ENCODE assay signal across 19 cellular contexts in genomic region chr2:2569306-2569705, GRCh38.
A peak's percentile ranks its signal among the peaks of the same experiment; 100 is the strongest.
DNase-seq lines count a peak whose midpoint lies in the region; ATAC-seq and TF ChIP-seq lines count a peak whose summit lies in the region.
"Had no signal": no experiment of that assay in that cellular context is flagged by ENCODE, and none has a peak within 500 bp of the region (broad histone marks: within the 10 kb centered on the region; RNA-seq: fewer than 3 reads in every experiment).

No MANE protein-coding gene starts in this region.

- no peak overlapping the region for H3K4me2 ChIP-seq in osteoblast (ENCODE audit: insufficient read depth, low read length)

- peaks cover 4% of the 10 kb centered on the region for H3K27me3 Mint-ChIP-seq in endodermal cell (ENCODE audit: insufficient read depth)
- H3K27me3 Mint-ChIP-seq in activated CD8-positive, alpha-beta T cell treated with anti-CD3 and anti-CD28 coated beads for 36 hours: no peaks in the 10 kb centered on the region
- H3K27me3 Mint-ChIP-seq: CD4-positive, CD25-positive, alpha-beta regulatory T cell; CD8-positive, alpha-beta memory T cell had no signal

- no peak for ATAC-seq in activated CD8-positive, alpha-beta T cell treated with anti-CD3 and anti-CD28 coated beads for 36 hours

- peaks cover 17% of the 10 kb centered on the region for H3K9me3 ChIP-seq in endodermal cell (ENCODE audit: control insufficient read depth, low read length)
- peaks cover 16% of the 10 kb centered on the region for H3K9me3 ChIP-seq in osteoblast (ENCODE audit: low read depth, low read length)

- H3K4me3 Mint-ChIP-seq in endodermal cell: no peak overlapping the region
- H3K4me3 Mint-ChIP-seq in activated CD8-positive, alpha-beta T cell treated with anti-CD3 and anti-CD28 coated beads for 36 hours: no peak overlapping the region
- H3K4me3 Mint-ChIP-seq: CD4-positive, CD25-positive, alpha-beta regulatory T cell; CD8-positive, alpha-beta memory T cell had no signal

- no peaks in the 10 kb centered on the region for H3K4me1 ChIP-seq in endodermal cell (ENCODE audit: control insufficient read depth, insufficient read depth, low read length)
- H3K4me1 ChIP-seq in osteoblast (ENCODE audit: insufficient read depth, low read length): no peaks in the 10 kb centered on the region

- H3K36me3 ChIP-seq in endodermal cell (ENCODE audit: control insufficient read depth, insufficient read depth, low read length): no peaks in the 10 kb centered on the region
- no peaks in the 10 kb centered on the region for H3K36me3 ChIP-seq in osteoblast (ENCODE audit: insufficient read depth, low read length)
- H3K36me3 ChIP-seq: BE2C had no signal

- H4K20me1 ChIP-seq in osteoblast (ENCODE audit: insufficient read depth, low read length): no peaks in the 10 kb centered on the region

- no peak overlapping the region for H3K4me3 ChIP-seq in coronary artery
- H3K4me3 ChIP-seq in endodermal cell (ENCODE audit: low read length): no peak overlapping the region
- no peak overlapping the region for H3K4me3 ChIP-seq in osteoblast (ENCODE audit: insufficient read depth, low read length)
- H3K4me3 ChIP-seq: GM23248 had no signal

- H2AFZ ChIP-seq in osteoblast (ENCODE audit: low read length): no peak overlapping the region
- H2AFZ ChIP-seq: GM23248 had no signal

- no peaks in the 10 kb centered on the region for H3K9me3 Mint-ChIP-seq in endodermal cell
- H3K9me3 Mint-ChIP-seq in activated CD8-positive, alpha-beta T cell treated with anti-CD3 and anti-CD28 coated beads for 36 hours: no peaks in the 10 kb centered on the region

- no peaks in the 10 kb centered on the region for H3K27me3 ChIP-seq in endodermal cell (ENCODE audit: control insufficient read depth, insufficient read depth, low read length, poor library complexity, severe bottlenecking)
- no peaks in the 10 kb centered on the region for H3K27me3 ChIP-seq in osteoblast (ENCODE audit: insufficient read depth, low read length)
- H3K27me3 ChIP-seq: BE2C had no signal

- H3K4me1 Mint-ChIP-seq in endodermal cell: peaks cover 10% of the 10 kb centered on the region
- no peaks in the 10 kb centered on the region for H3K4me1 Mint-ChIP-seq in activated CD8-positive, alpha-beta T cell treated with anti-CD3 and anti-CD28 coated beads for 36 hours (ENCODE audit: low read depth)
- H3K4me1 Mint-ChIP-seq: CD4-positive, CD25-positive, alpha-beta regulatory T cell; CD8-positive, alpha-beta memory T cell had no signal

- CTCF ChIA-PET in activated CD8-positive, alpha-beta T cell treated with anti-CD3 and anti-CD28 coated beads for 36 hours (lab: Charles Lee): no interaction called here

- H3K27ac ChIP-seq in coronary artery: no peak overlapping the region
- no peak overlapping the region for H3K27ac ChIP-seq in endodermal cell (ENCODE audit: low read depth, low read length)
- H3K27ac ChIP-seq in osteoblast (ENCODE audit: low read depth, low read length): no peak overlapping the region
- H3K27ac ChIP-seq: GM23248 had no signal

- H3K79me2 ChIP-seq in osteoblast (ENCODE audit: insufficient read depth, low read length): no peaks in the 10 kb centered on the region

- intact Hi-C loops in activated CD8-positive, alpha-beta T cell treated with anti-CD3 and anti-CD28 coated beads for 36 hours (cut with micrococcal nuclease): no loop called here

- H3K36me3 Mint-ChIP-seq in endodermal cell (ENCODE audit: low read depth): no peaks in the 10 kb centered on the region
- no peaks in the 10 kb centered on the region for H3K36me3 Mint-ChIP-seq in activated CD8-positive, alpha-beta T cell treated with anti-CD3 and anti-CD28 coated beads for 36 hours (ENCODE audit: low read depth)
- H3K36me3 Mint-ChIP-seq: CD4-positive, CD25-positive, alpha-beta regulatory T cell had no signal

- no peak overlapping the region for H3K9ac ChIP-seq in endodermal cell (ENCODE audit: extremely low read depth, low read length, poor library complexity, severe bottlenecking)
- H3K9ac ChIP-seq: GM23248 had no signal

- no peak overlapping the region for H3K27ac Mint-ChIP-seq in endodermal cell
- no peak overlapping the region for H3K27ac Mint-ChIP-seq in activated CD8-positive, alpha-beta T cell treated with anti-CD3 and anti-CD28 coated beads for 36 hours
- H3K27ac Mint-ChIP-seq: CD8-positive, alpha-beta memory T cell had no signal

- DNase-seq in coronary artery (ENCODE audit: low spot score) (peak; percentile 70), endodermal cell (peak; percentile 19), mesenteric fat pad (ENCODE audit: low spot score) (peak; percentile 72), ureter (ENCODE audit: low spot score) (peak; percentile 29), osteoblast (ENCODE audit: insufficient read length, low spot score, missing footprints) (no peak), kidney glomerular epithelial cell (lab: John Stamatoyannopoulos, UW) (no peak)
- no peak for DNase-seq in activated CD8-positive, alpha-beta T cell treated with anti-CD3 and anti-CD28 coated beads for 36 hours
- DNase-seq: 8988T; BE2C; C1 segment of cervical spinal cord; CD4-positive, CD25-positive, alpha-beta regulatory T cell; CD8-positive, alpha-beta memory T cell; COR-L47; DMS 273 treated with DMSO at 0.1 percent for 48 hours; DMS53; DND-41; EL; GM23248; HCEC 1CT had no signal

- WGBS in endodermal cell (ENCODE audit: insufficient coverage in 1 of 2, insufficient read length in 1 of 2), 2 experiments: 94 to 96% methylated on average over 9 to 11 of the region's 11 CpGs

- TF ChIP-seq CTCF in coronary artery (IDR thresholded peaks at IDR 0.05) (no peak), endodermal cell (conservative IDR thresholded peaks at IDR 0.05) (no peak), osteoblast (IDR thresholded peaks at IDR 0.05; ENCODE audit: extremely low read depth, low read depth, low read length) (no peak)
- no peak for TF ChIP-seq CTCF in activated CD8-positive, alpha-beta T cell treated with anti-CD3 and anti-CD28 coated beads for 36 hours (IDR thresholded peaks at IDR 0.05)

- POLR2A ChIA-PET in activated CD8-positive, alpha-beta T cell treated with anti-CD3 and anti-CD28 coated beads for 36 hours (lab: Charles Lee): interaction anchor here (0.6 kb wide), 1 partner anchor 13 kb away, joined by 3 read pairs; no protein-coding TSS in a partner anchor

Comparison
In these comparisons a context has a peak if more than half of its experiments do, and no peak if none do; other contexts are left out.
1. DNase-seq: peak in coronary artery (single experiment), endodermal cell (single experiment), mesenteric fat pad (single experiment) and ureter (single experiment); none in osteoblast (single experiment), activated CD8-positive, alpha-beta T cell treated with anti-CD3 and anti-CD28 coated beads for 36 hours (single experiment) and kidney glomerular epithelial cell (single experiment).